ENCODE assay signal across 8 cellular contexts in genomic region chr4:47913858-47914218, GRCh38. TPM values are rescaled to one million over a fixed set of nuclear protein-coding genes. Genes with fewer than 3 reads are reported as not detected.
DNase-seq lines count a peak whose midpoint lies in the region; ATAC-seq lines count a peak whose summit lies in the region.

No MANE protein-coding gene starts in this region.

- H2BK120ac ChIP-seq in trophoblast cell (ENCODE audit: insufficient read depth, low read length, poor library complexity), result peak overlapping the region; percentile 40

- no peak overlapping the region for H3K23ac ChIP-seq in trophoblast cell (ENCODE audit: low read length)

- H2AFZ ChIP-seq in trophoblast cell (ENCODE audit: insufficient read depth, low read length, poor library complexity), result peak overlapping the region; percentile 89

- peak overlapping the region; percentile 91 for H4K8ac ChIP-seq in trophoblast cell (ENCODE audit: low read depth, low read length)

- ATAC-seq in HG02938 (IDR thresholded peaks at IDR 0.05; ENCODE audit: unreplicated experiment), result peak; percentile 14
- ATAC-seq in Right ventricle myocardium inferior, result peak; percentile 30

- H3K36me3 ChIP-seq in NT2/D1 (ENCODE audit: insufficient read depth, insufficient read length, low read length) (peaks cover 19% of the 10 kb centered on the region), trophoblast cell (ENCODE audit: control insufficient read depth in 1 of 2, insufficient read depth in 2 of 2, low read length in 2 of 2) (peaks cover 2 to 3% of the 10 kb centered on the region in 2 experiments)

- H3K9me3 ChIP-seq in NT2/D1 (ENCODE audit: insufficient read depth, low read length), result no peaks in the 10 kb centered on the region
- H3K9me3 ChIP-seq in trophoblast cell (ENCODE audit: insufficient read depth, low read depth, low read length), result no peaks in the 10 kb centered on the region

- H3K4me3 ChIP-seq in NT2/D1 (ENCODE audit: insufficient read length, low read depth) (peak overlapping the region; percentile 85), trophoblast cell (ENCODE audit: low read depth, low read length) (peak overlapping the region; percentile 95)

- H3K9ac ChIP-seq in NT2/D1 (ENCODE audit: insufficient read length, low read depth) (peak overlapping the region; percentile 94), trophoblast cell (ENCODE audit: low read length) (peak overlapping the region; percentile 89)

- no peak overlapping the region for H2BK12ac ChIP-seq in trophoblast cell (ENCODE audit: low read length)

- H3K27me3 ChIP-seq in NT2/D1 (ENCODE audit: insufficient read depth, insufficient read length), result no peaks in the 10 kb centered on the region
- H3K27me3 ChIP-seq in trophoblast cell (ENCODE audit: insufficient read depth, low read length), result no peaks in the 10 kb centered on the region

- peak overlapping the region; percentile 60 for H3K18ac ChIP-seq in trophoblast cell (ENCODE audit: low read length)

- peak overlapping the region; percentile 77 for H2BK5ac ChIP-seq in trophoblast cell (ENCODE audit: low read depth, low read length, poor library complexity)

- H3K79me1 ChIP-seq in trophoblast cell (ENCODE audit: low read length), result peaks cover 9% of the 10 kb centered on the region

- peak overlapping the region; percentile 71 for H3K14ac ChIP-seq in trophoblast cell (ENCODE audit: low read length)

- peak overlapping the region; percentile 71 for H3K27ac ChIP-seq in trophoblast cell (ENCODE audit: low read depth, low read length)

- H3K4me1 ChIP-seq in NT2/D1 (ENCODE audit: insufficient read depth, insufficient read length), result no peaks in the 10 kb centered on the region
- no peaks in the 10 kb centered on the region for H3K4me1 ChIP-seq in trophoblast cell (ENCODE audit: control insufficient read depth in 1 of 2, insufficient read depth in 2 of 2, low read length in 2 of 2)

- peak overlapping the region; percentile 88 for H4K91ac ChIP-seq in trophoblast cell (ENCODE audit: low read depth, low read length)

- no CpG with 5 or more reads among the region's 30 CpGs for WGBS in trophoblast cell (ENCODE audit: extremely low coverage, insufficient coverage, insufficient read length)

- no peak overlapping the region for H2AK5ac ChIP-seq in trophoblast cell (ENCODE audit: low read length)

- peaks cover 7% of the 10 kb centered on the region for H3K79me2 ChIP-seq in trophoblast cell (ENCODE audit: control insufficient read depth, insufficient read depth, low read length, poor library complexity)

- H3K4ac ChIP-seq in trophoblast cell (ENCODE audit: low read depth, low read length), result peak overlapping the region; percentile 82

- peak; percentile 18 for DNase-seq in NCI-H2196 (lab: John Stamatoyannopoulos, UW; ENCODE audit: unreplicated experiment)
- no peak for DNase-seq in NCI-H2196 treated with DMSO at 0.1 percent for 48 hours (lab: John Stamatoyannopoulos, UW; ENCODE audit: unreplicated experiment)
- DNase-seq in NT2/D1 (ENCODE audit: low read depth, low spot score), result no peak
- DNase-seq in activated gamma-delta T cell treated with anti-CD3 and anti-CD28 coated beads, Interleukin-2, amount 50 U/mL, for 16 hours (ENCODE audit: low read depth), result peak; percentile 8
- peak; percentile 71 for DNase-seq in Right ventricle myocardium inferior (ENCODE audit: missing footprints)
- peak; percentile 44 to 66 for DNase-seq in trophoblast cell
- DNase-seq in RKO (ENCODE audit: low spot score), result no peak

- H3K4me2 ChIP-seq in trophoblast cell (ENCODE audit: low read length), result peak overlapping the region; percentile 89

- peak overlapping the region; percentile 97 for H4K12ac ChIP-seq in trophoblast cell (ENCODE audit: low read depth, low read length)

- intact Hi-C loops in Right ventricle myocardium inferior (cut with DNase I), result loop anchor here (10.0 kb wide), 2 partner anchors 229 to 449 kb away; partner anchors contain the start of gene COMMD8

RNA-seq across cellular contexts. Expression of gene NFXL1, which starts 0.5 kb away (rescaled TPM):
- 3.9 TPM for total RNA-seq in Right ventricle myocardium inferior
- polyA plus RNA-seq in trophoblast cell (2013), result 14.4 and 16.3 TPM in 2 replicates

Comparison
In these comparisons a context has a peak if more than half of its experiments do, and no peak if none do; other contexts are left out.
1. DNase-seq: peak in NCI-H2196 (single experiment), activated gamma-delta T cell treated with anti-CD3 and anti-CD28 coated beads, Interleukin-2, amount 50 U/mL, for 16 hours (single experiment), Right ventricle myocardium inferior (single experiment) and trophoblast cell (2 of 2); none in NCI-H2196 treated with DMSO at 0.1 percent for 48 hours (single experiment), NT2/D1 (single experiment) and RKO (single experiment).